30 cellular contexts compared by ENCODE assay signal in the genomic region with DNA sequence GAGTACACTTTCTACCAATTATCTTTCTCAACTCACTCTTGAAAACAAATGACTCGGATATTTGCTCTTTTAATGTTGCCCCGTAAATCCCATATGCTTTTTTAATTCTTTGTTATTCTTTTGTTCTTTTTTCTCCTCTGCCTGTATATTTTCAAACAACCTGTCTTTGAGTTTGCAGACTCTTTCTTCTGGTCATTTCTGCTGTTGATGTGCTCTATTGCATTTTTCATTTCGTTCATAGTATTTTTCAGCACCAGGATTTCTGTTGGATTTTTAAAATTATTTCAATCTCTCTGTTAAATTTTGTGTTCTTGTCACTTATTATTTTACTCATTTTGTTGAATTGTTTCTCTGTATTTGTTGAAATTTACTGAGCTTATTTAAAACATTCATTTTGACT.
"Had no signal": no experiment of that assay in that cellular context is flagged by ENCODE, and none has a peak within 500 bp of the region (broad histone marks: within the 10 kb centered on the region; RNA-seq: fewer than 3 reads in every experiment).

No MANE protein-coding gene starts in this region.

- H3K36me3 Mint-ChIP-seq: neural progenitor cell; stimulated activated effector memory CD8-positive, alpha-beta T cell treated with anti-CD3 and anti-CD28 coated beads, Interleukin-12 subunit alpha, Interleukin-12 subunit beta, amount 100 ng/mL, for 72 hours had no signal

- H3K27me3 ChIP-seq: left lung, neural progenitor cell, neutrophil, ovary, right atrium auricular region, spleen, suprapubic skin, tibial artery, upper lobe of right lung had no signal

- H3K9ac ChIP-seq: neural progenitor cell had no signal

- H3K4me3 Mint-ChIP-seq: immature natural killer cell; mesothelial cell of epicardium; naive B cell; natural killer cell; nephron progenitor cell; neural progenitor cell; stimulated activated effector memory CD8-positive, alpha-beta T cell treated with anti-CD3 and anti-CD28 coated beads, Interleukin-12 subunit alpha, Interleukin-12 subunit beta, amount 100 ng/mL, for 72 hours; stimulated activated naive CD8-positive, alpha-beta T cell treated with anti-CD3 and anti-CD28 coated beads, Interleukin-15, Interleukin-2, amounts not matched to agents 100 ng/mL and 50 ng/mL, for 24 hours had no signal

- H2AFZ ChIP-seq: neural progenitor cell had no signal

- H3K27me3 Mint-ChIP-seq: progenitor cell of endocrine pancreas; stimulated activated naive CD8-positive, alpha-beta T cell treated with anti-CD3 and anti-CD28 coated beads, Interleukin-15, Interleukin-2, amounts not matched to agents 100 ng/mL and 50 ng/mL, for 24 hours had no signal

- H3K36me3 ChIP-seq: left lung, lower lobe of right lung, neural progenitor cell, neutrophil, ovary, right atrium auricular region, spleen, suprapubic skin, thoracic aorta, tibial artery, upper lobe of right lung had no signal

- DNase-seq: hypothalamus; immature natural killer cell; kidney; left colon; left lung; lower lobe of right lung; mammary epithelial cell; mesenchymal stem cell; naive B cell; natural killer cell; nephron progenitor cell; occipital lobe; ovary; spleen; stimulated activated CD4-positive, alpha-beta T cell treated with anti-CD3 and anti-CD28 coated beads, Interleukin-4, amount 100 ng/mL, for 24 hours; stimulated activated naive CD4-positive, alpha-beta T cell; tibial artery; trophoblast cell; upper lobe of right lung had no signal

- ATAC-seq: left colon; left lung; lower lobe of right lung; natural killer cell; sciatic nerve; stimulated activated effector memory CD8-positive, alpha-beta T cell treated with anti-CD3 and anti-CD28 coated beads, Interleukin-12 subunit alpha, Interleukin-12 subunit beta, amount 100 ng/mL, for 72 hours had no signal

- H3K9me3 ChIP-seq: ovary, suprapubic skin had no signal

- H3K4me1 ChIP-seq: left lung, neural progenitor cell, right atrium auricular region, spleen, suprapubic skin, upper lobe of right lung had no signal

- H3K4me1 Mint-ChIP-seq: immature natural killer cell, naive B cell, natural killer cell, nephron progenitor cell, neural progenitor cell had no signal

- H3K27ac Mint-ChIP-seq: immature natural killer cell; mesothelial cell of epicardium; naive B cell; natural killer cell; nephron progenitor cell; neural progenitor cell; progenitor cell of endocrine pancreas; stimulated activated effector memory CD8-positive, alpha-beta T cell treated with anti-CD3 and anti-CD28 coated beads, Interleukin-12 subunit alpha, Interleukin-12 subunit beta, amount 100 ng/mL, for 72 hours; stimulated activated naive CD8-positive, alpha-beta T cell treated with anti-CD3 and anti-CD28 coated beads, Interleukin-15, Interleukin-2, amounts not matched to agents 100 ng/mL and 50 ng/mL, for 24 hours had no signal

- H3K27ac ChIP-seq: left lung, lower lobe of right lung, neural progenitor cell, neutrophil, ovary, right atrium auricular region, skin epidermis, spleen, suprapubic skin, thoracic aorta, tibial artery, upper lobe of right lung had no signal

- H3K4me2 ChIP-seq: neural progenitor cell had no signal

- H3K4me3 ChIP-seq: left lung, lower lobe of right lung, neural progenitor cell, ovary, right atrium auricular region, skin epidermis, spleen, suprapubic skin, thoracic aorta, tibial artery, upper lobe of right lung had no signal
